In genomic region chr17:63997341-63998048, GRCh38 we compare ENCODE assay signal across 9 cellular contexts. TPM values are rescaled to one million over a fixed set of nuclear protein-coding genes. Genes with fewer than 3 reads are reported as not detected.
A peak's percentile ranks its signal among the peaks of the same experiment; 100 is the strongest.
DNase-seq lines count a peak whose midpoint lies in the region; ATAC-seq and TF ChIP-seq lines count a peak whose summit lies in the region.
"Had no signal": no experiment of that assay in that cellular context is flagged by ENCODE, and none has a peak within 500 bp of the region (broad histone marks: within the 10 kb centered on the region; RNA-seq: fewer than 3 reads in every experiment).

No MANE protein-coding gene starts in this region.

- peaks cover 15% of the 10 kb centered on the region for H3K27me3 Mint-ChIP-seq in activated CD4-positive, alpha-beta T cell treated with anti-CD3 and anti-CD28 coated beads, Interleukin-2, amount 10 ng/mL, durations not matched to agents 24 days and 14 days

- peaks cover 35% of the 10 kb centered on the region for H3K4me1 Mint-ChIP-seq in activated CD4-positive, alpha-beta T cell treated with anti-CD3 and anti-CD28 coated beads, Interleukin-2, amount 10 ng/mL, durations not matched to agents 24 days and 14 days

- WGBS in body of pancreas, 2 donors, result 18 to 34% methylated on average over 11 to 19 of the region's 19 CpGs

- H3K27ac ChIP-seq in body of pancreas (peak overlapping the region in 1 of 4 donors; percentile 20), lower lobe of right lung (peak overlapping the region; percentile 49), tibial artery (no peak overlapping the region)

- no peak for DNase-seq in activated CD4-positive, alpha-beta T cell treated with anti-CD3 and anti-CD28 coated beads, Interleukin-2, amount 10 ng/mL, durations not matched to agents 24 days and 14 days
- no peak for DNase-seq in activated CD4-positive, alpha-beta T cell treated with anti-CD3 and anti-CD28 coated beads for 4 hours
- DNase-seq in body of pancreas, result no peak
- DNase-seq in lower lobe of right lung, result peak; percentile 39
- peak in 1 of 2 donors; percentile 48 for DNase-seq in tibial artery
- DNase-seq in anterior cingulate cortex (lab: John Stamatoyannopoulos, UW), result no peak
- DNase-seq: AML-193 had no signal

- H3K9me3 Mint-ChIP-seq in activated CD4-positive, alpha-beta T cell treated with anti-CD3 and anti-CD28 coated beads, Interleukin-2, amount 10 ng/mL, durations not matched to agents 24 days and 14 days, result no peaks in the 10 kb centered on the region

- peaks cover 10% of the 10 kb centered on the region for H3K36me3 Mint-ChIP-seq in activated CD4-positive, alpha-beta T cell treated with anti-CD3 and anti-CD28 coated beads, Interleukin-2, amount 10 ng/mL, durations not matched to agents 24 days and 14 days (ENCODE audit: low read depth)

- H3K36me3 ChIP-seq in body of pancreas (replicated peaks in 1 of 2; ENCODE audit: insufficient read depth in 1 of 2, low read depth in 2 of 2) (no peaks in the 10 kb centered on the region), lower lobe of right lung (no peaks in the 10 kb centered on the region), tibial artery (no peaks in the 10 kb centered on the region)

- H3K27me3 ChIP-seq in body of pancreas, result peaks cover 0 to 6% of the 10 kb centered on the region in 2 donors
- H3K27me3 ChIP-seq in lower lobe of right lung (ENCODE audit: low read depth), result peaks cover 15% of the 10 kb centered on the region
- peaks cover 0 to 72% of the 10 kb centered on the region in 2 donors for H3K27me3 ChIP-seq in tibial artery

- ATAC-seq in body of pancreas (peak; percentile 40), lower lobe of right lung (peak in 1 of 2 donors; percentile 14), GM21367 (IDR thresholded peaks at IDR 0.05; ENCODE audit: unreplicated experiment) (no peak), HG03432 (IDR thresholded peaks at IDR 0.05; ENCODE audit: unreplicated experiment) (no peak)

- intact Hi-C loops in activated CD4-positive, alpha-beta T cell treated with anti-CD3 and anti-CD28 coated beads, Interleukin-2, amount 10 ng/mL, durations not matched to agents 24 days and 14 days (cut with micrococcal nuclease), result no loop called here
- intact Hi-C loops in body of pancreas (cut with DNase I) (no loop called here), lower lobe of right lung (cut with DNase I) (no loop called here), tibial artery (cut with DNase I; ENCODE audit: low total_unique reads) (loop anchor here (5.0 kb wide), 1 partner anchor 1760 kb away; no protein-coding TSS in a partner anchor)

- no peak for TF ChIP-seq POLR2A in body of pancreas (IDR thresholded peaks at IDR 0.05)

- no peak overlapping the region for H3K27ac Mint-ChIP-seq in activated CD4-positive, alpha-beta T cell treated with anti-CD3 and anti-CD28 coated beads, Interleukin-2, amount 10 ng/mL, durations not matched to agents 24 days and 14 days

- H3K4me1 ChIP-seq in body of pancreas (peaks cover 17% of the 10 kb centered on the region), lower lobe of right lung (peaks cover 31% of the 10 kb centered on the region), tibial artery (peaks cover 0 to 21% (median 13%) of the 10 kb centered on the region in 4 donors)

- TF ChIP-seq CTCF in body of pancreas (IDR thresholded peaks at IDR 0.05) (no peak), lower lobe of right lung (IDR thresholded peaks at IDR 0.05) (no peak), tibial artery (IDR thresholded peaks at IDR 0.05) (no peak)

- no peak overlapping the region for H3K4me3 ChIP-seq in body of pancreas
- H3K4me3 ChIP-seq in lower lobe of right lung, result peak overlapping the region; percentile 73
- H3K4me3 ChIP-seq in tibial artery, result peak overlapping the region; percentile 38 to 52

- H3K4me3 Mint-ChIP-seq in activated CD4-positive, alpha-beta T cell treated with anti-CD3 and anti-CD28 coated beads, Interleukin-2, amount 10 ng/mL, durations not matched to agents 24 days and 14 days, result peak overlapping the region; percentile 93

- H3K9me3 ChIP-seq in body of pancreas (no peaks in the 10 kb centered on the region), lower lobe of right lung (no peaks in the 10 kb centered on the region), tibial artery (no peaks in the 10 kb centered on the region)

RNA-seq across cellular contexts. Expression of gene PRR29, which starts 0.7 kb away (rescaled TPM):
- total RNA-seq in activated CD4-positive, alpha-beta T cell treated with anti-CD3 and anti-CD28 coated beads, Interleukin-2, amount 10 ng/mL, durations not matched to agents 24 days and 14 days, result 0.12 and 0.47 TPM in 2 replicates
- total RNA-seq in body of pancreas (1 to 10 TPM in 1 of 2 donors, under 1 TPM in 1; 0.52 to 1.6 TPM), lower lobe of right lung (11.3 TPM)

RNA-seq across cellular contexts. Expression of gene ICAM2, which starts 22.9 kb away (rescaled TPM):
- total RNA-seq in activated CD4-positive, alpha-beta T cell treated with anti-CD3 and anti-CD28 coated beads, Interleukin-2, amount 10 ng/mL, durations not matched to agents 24 days and 14 days, result 62.2 TPM in 2 replicates
- total RNA-seq in body of pancreas (10 to 100 TPM; 16.2 to 16.3 TPM), lower lobe of right lung (69.2 TPM)

RNA-seq across cellular contexts. Expression of gene SCN4A, which starts 24.8 kb away (rescaled TPM):
- total RNA-seq in activated CD4-positive, alpha-beta T cell treated with anti-CD3 and anti-CD28 coated beads, Interleukin-2, amount 10 ng/mL, durations not matched to agents 24 days and 14 days, result 0.05 and 0.40 TPM in 2 replicates
- total RNA-seq in body of pancreas, result 1 to 10 TPM in 1 of 2 donors, under 1 TPM in 1; 0.26 to 1.3 TPM
- 0.18 TPM for total RNA-seq in lower lobe of right lung

Comparison
In these comparisons a context has a peak if more than half of its experiments do, and no peak if none do; other contexts are left out.
1. H3K4me3 ChIP-seq: peak in lower lobe of right lung (single experiment) and tibial artery (2 of 2); none in body of pancreas (0 of 2).